ENCODE assay signal across 3 cellular contexts in genomic region chr5:171128136-171128535, GRCh38.
"Had no signal": no experiment of that assay in that cellular context is flagged by ENCODE, and none has a peak within 500 bp of the region (broad histone marks: within the 10 kb centered on the region; RNA-seq: fewer than 3 reads in every experiment).

No MANE protein-coding gene starts in this region.

- ATAC-seq: GM12878 had no signal

- H3K4me3 ChIP-seq: GM12878 had no signal

- DNase-seq: GDM1, GF-D8 had no signal
